In genomic region chr20:17538517-17539170, GRCh38 we compare ENCODE assay signal across 1 cellular context.
TF ChIP-seq lines count a peak whose summit lies in the region.

No MANE protein-coding gene starts in this region.

TF ChIP-seq in HEK293, 187 proteins besides CTCF, POLR2A, EP300 and RAD21 (continued from another document):
- TF ChIP-seq PATZ1 (tag by site-specific recombination; IDR thresholded peaks at IDR 0.05) (no peak), PRDM1 (tag by site-specific recombination; IDR thresholded peaks at IDR 0.05) (no peak), OSR2 (tag by site-specific recombination; IDR thresholded peaks at IDR 0.05) (no peak), ZNF548 (tag by site-specific recombination; IDR thresholded peaks at IDR 0.05) (no peak), MYNN (tag by site-specific recombination; IDR thresholded peaks at IDR 0.05; ENCODE audit: borderline replicate concordance) (no peak), ZFP37 (tag by site-specific recombination; IDR thresholded peaks at IDR 0.05) (no peak), PRDM6 (tag by site-specific recombination; IDR thresholded peaks at IDR 0.05) (peak; percentile 72), GFI1B (tag by site-specific recombination; IDR thresholded peaks at IDR 0.05) (no peak), ZNF280D (tag by site-specific recombination; IDR thresholded peaks at IDR 0.05) (no peak)
- TF ChIP-seq, protein P1, sequence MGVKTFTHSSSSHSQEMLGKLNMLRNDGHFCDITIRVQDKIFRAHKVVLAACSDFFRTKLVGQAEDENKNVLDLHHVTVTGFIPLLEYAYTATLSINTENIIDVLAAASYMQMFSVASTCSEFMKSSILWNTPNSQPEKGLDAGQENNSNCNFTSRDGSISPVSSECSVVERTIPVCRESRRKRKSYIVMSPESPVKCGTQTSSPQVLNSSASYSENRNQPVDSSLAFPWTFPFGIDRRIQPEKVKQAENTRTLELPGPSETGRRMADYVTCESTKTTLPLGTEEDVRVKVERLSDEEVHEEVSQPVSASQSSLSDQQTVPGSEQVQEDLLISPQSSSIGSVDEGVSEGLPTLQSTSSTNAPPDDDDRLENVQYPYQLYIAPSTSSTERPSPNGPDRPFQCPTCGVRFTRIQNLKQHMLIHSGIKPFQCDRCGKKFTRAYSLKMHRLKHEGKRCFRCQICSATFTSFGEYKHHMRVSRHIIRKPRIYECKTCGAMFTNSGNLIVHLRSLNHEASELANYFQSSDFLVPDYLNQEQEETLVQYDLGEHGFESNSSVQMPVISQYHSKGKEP (tag by site-specific recombination; IDR thresholded peaks at IDR 0.05), result peak; percentile 68
- TF ChIP-seq, protein P2, sequence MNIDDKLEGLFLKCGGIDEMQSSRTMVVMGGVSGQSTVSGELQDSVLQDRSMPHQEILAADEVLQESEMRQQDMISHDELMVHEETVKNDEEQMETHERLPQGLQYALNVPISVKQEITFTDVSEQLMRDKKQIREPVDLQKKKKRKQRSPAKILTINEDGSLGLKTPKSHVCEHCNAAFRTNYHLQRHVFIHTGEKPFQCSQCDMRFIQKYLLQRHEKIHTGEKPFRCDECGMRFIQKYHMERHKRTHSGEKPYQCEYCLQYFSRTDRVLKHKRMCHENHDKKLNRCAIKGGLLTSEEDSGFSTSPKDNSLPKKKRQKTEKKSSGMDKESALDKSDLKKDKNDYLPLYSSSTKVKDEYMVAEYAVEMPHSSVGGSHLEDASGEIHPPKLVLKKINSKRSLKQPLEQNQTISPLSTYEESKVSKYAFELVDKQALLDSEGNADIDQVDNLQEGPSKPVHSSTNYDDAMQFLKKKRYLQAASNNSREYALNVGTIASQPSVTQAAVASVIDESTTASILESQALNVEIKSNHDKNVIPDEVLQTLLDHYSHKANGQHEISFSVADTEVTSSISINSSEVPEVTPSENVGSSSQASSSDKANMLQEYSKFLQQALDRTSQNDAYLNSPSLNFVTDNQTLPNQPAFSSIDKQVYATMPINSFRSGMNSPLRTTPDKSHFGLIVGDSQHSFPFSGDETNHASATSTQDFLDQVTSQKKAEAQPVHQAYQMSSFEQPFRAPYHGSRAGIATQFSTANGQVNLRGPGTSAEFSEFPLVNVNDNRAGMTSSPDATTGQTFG (tag by site-specific recombination; IDR thresholded peaks at IDR 0.05; ENCODE audit: borderline replicate concordance), result no peak
TF ChIP-seq in HEK293: peak in this region for 13.
